Comparison of ENCODE assay signal across 1 cellular context in genomic region chr6:90687751-90688380, GRCh38.
TF ChIP-seq lines count a peak whose summit lies in the region.

No MANE protein-coding gene starts in this region.

TF ChIP-seq in H1, 55 proteins besides CTCF, POLR2A, EP300 and RAD21:
- TF ChIP-seq SIX5 (IDR thresholded peaks at IDR 0.05; ENCODE audit: low read depth, low read length): no peak
- TF ChIP-seq CEBPB (IDR thresholded peaks at IDR 0.05; ENCODE audit: low read depth, low read length): no peak
- TF ChIP-seq CHD2 (IDR thresholded peaks at IDR 0.05; ENCODE audit: low read length): no peak
- no peak for TF ChIP-seq MAFK (IDR thresholded peaks at IDR 0.05; ENCODE audit: low read depth, low read length)
- TF ChIP-seq MAX (IDR thresholded peaks at IDR 0.05): no peak
- TF ChIP-seq HDAC6 (IDR thresholded peaks at IDR 0.05; ENCODE audit: low read depth, low read length): no peak
- TF ChIP-seq SP4 (IDR thresholded peaks at IDR 0.05; ENCODE audit: low read length): no peak
- no peak for TF ChIP-seq SP2 (IDR thresholded peaks at IDR 0.05; ENCODE audit: low read length)
- no peak for TF ChIP-seq TBP (IDR thresholded peaks at IDR 0.05; ENCODE audit: low read depth, low read length)
- no peak for TF ChIP-seq KDM1A (IDR thresholded peaks at IDR 0.05; ENCODE audit: borderline replicate concordance, low read length)
- TF ChIP-seq EGR1 (IDR thresholded peaks at IDR 0.05; ENCODE audit: borderline replicate concordance, low read depth, low read length): no peak
- no peak for TF ChIP-seq JUN (IDR thresholded peaks at IDR 0.05; ENCODE audit: low read depth, low read length)
- no peak for TF ChIP-seq KDM4A (IDR thresholded peaks at IDR 0.05; ENCODE audit: low read depth, low read length, severe bottlenecking)
- TF ChIP-seq GABPA (IDR thresholded peaks at IDR 0.05; ENCODE audit: borderline replicate concordance, insufficient read depth, low read length): no peak
- TF ChIP-seq CREB1 (IDR thresholded peaks at IDR 0.05): no peak
- no peak for TF ChIP-seq FOSL1 (IDR thresholded peaks at IDR 0.05; ENCODE audit: insufficient read depth, low read depth, low read length)
- TF ChIP-seq USF2 (IDR thresholded peaks at IDR 0.05; ENCODE audit: low read length): no peak
